ENCODE assay signal across 8 cellular contexts in genomic region chr3:196868297-196868661, GRCh38. TPM values are rescaled to one million over a fixed set of nuclear protein-coding genes. Genes with fewer than 3 reads are reported as not detected.
DNase-seq lines count a peak whose midpoint lies in the region; ATAC-seq and TF ChIP-seq lines count a peak whose summit lies in the region.

No MANE protein-coding gene starts in this region.

- peak overlapping the region; percentile 91 for H3K9ac ChIP-seq in mammary epithelial cell (ENCODE audit: insufficient read depth, low read length)

- DNase-seq in AG20443 (ENCODE audit: low spot score) = peak; percentile 45
- DNase-seq in RKO (ENCODE audit: low spot score) = peak; percentile 61
- DNase-seq in mammary epithelial cell = no peak
- DNase-seq in islet precursor cell = peak; percentile 65
- DNase-seq in stimulated activated CD4-positive, alpha-beta T cell treated with anti-CD3 and anti-CD28 coated beads, Interleukin-4, amount 100 ng/mL, for 24 hours = peak; percentile 15
- no peak for DNase-seq in T1000 (lab: John Stamatoyannopoulos, UW)

- H3K4me2 ChIP-seq in mammary epithelial cell (ENCODE audit: insufficient read depth, low read depth, low read length) = peak overlapping the region; percentile 95

- H4K20me1 ChIP-seq in mammary epithelial cell (ENCODE audit: insufficient read depth, low read length) = no peaks in the 10 kb centered on the region

- ATAC-seq in GM18517 (IDR thresholded peaks at IDR 0.05; ENCODE audit: unreplicated experiment) (peak; percentile 28), HG03025 (IDR thresholded peaks at IDR 0.05; ENCODE audit: low FRiP score, unreplicated experiment) (peak; percentile 18)

- in situ Hi-C loops in mammary epithelial cell (cut with MboI; ENCODE audit: low sequenced_read_pairs in 2 of 2) = no loop called here

- H3K9me3 ChIP-seq in mammary epithelial cell (replicated peaks; ENCODE audit: insufficient read depth, low read length) = no peaks in the 10 kb centered on the region

- dilution Hi-C loops in mammary epithelial cell (cut with HindIII; ENCODE audit: low sequenced_read_pairs) = loop anchor here (5.0 kb wide), 2 partner anchors 46 to 86 kb away; no protein-coding TSS in a partner anchor

- peak overlapping the region; percentile 87 to 99 (median 99) for H3K4me3 ChIP-seq in mammary epithelial cell (replicated peaks in 1 of 3; ENCODE audit: insufficient read depth in 1 of 3, low read depth in 2 of 3, low read length in 3 of 3)

- peaks cover 55% of the 10 kb centered on the region for H3K79me2 ChIP-seq in mammary epithelial cell (ENCODE audit: insufficient read depth, low read length)

- no peaks in the 10 kb centered on the region for H3K36me3 ChIP-seq in mammary epithelial cell (ENCODE audit: insufficient read depth, low read length)

- CTCF ChIA-PET in mammary epithelial cell (lab: Charles Lee; ENCODE audit: low non-redundant PET) = no interaction called here

- peak overlapping the region; percentile 100 for H2AFZ ChIP-seq in mammary epithelial cell (ENCODE audit: low read depth, low read length)

- BruUV-seq in mammary epithelial cell (replicated peaks; lab: Mats Ljungman, UMichigan) = no TSS peak

- 2% methylated on average over 14 of the region's 29 CpGs for WGBS in mammary epithelial cell (ENCODE audit: low coverage, missing lambda C conversion rate)

- no peak for TF ChIP-seq CTCF in mammary epithelial cell (conservative IDR thresholded peaks at IDR 0.05 in 1 of 2, IDR thresholded peaks at IDR 0.05 in 1 of 2; ENCODE audit: extremely low read depth in 1 of 2, insufficient read depth in 1 of 2, low read depth in 1 of 2, low read length in 2 of 2)

- H3K27ac ChIP-seq in mammary epithelial cell (ENCODE audit: insufficient read depth, low read depth, low read length) = peak overlapping the region; percentile 82

- intact Hi-C loops in mammary epithelial cell (cut with micrococcal nuclease) = no loop called here

- H3K4me1 ChIP-seq in mammary epithelial cell (ENCODE audit: insufficient read depth, low read length) = no peaks in the 10 kb centered on the region

- no peaks in the 10 kb centered on the region for H3K27me3 ChIP-seq in mammary epithelial cell (ENCODE audit: insufficient read depth, low read length)

RNA-seq across cellular contexts. Expression of gene SENP5, which starts 0.6 kb away (rescaled TPM):
- total RNA-seq in mammary epithelial cell = 10 to 100 TPM; 30.5 to 39.7 TPM
- polyA plus RNA-seq in mammary epithelial cell = 9.5 TPM
- 36.0 TPM for polyA minus RNA-seq in mammary epithelial cell

Comparison
In these comparisons a context has a peak if more than half of its experiments do, and no peak if none do; other contexts are left out.
1. DNase-seq: peak in AG20443 (single experiment), RKO (single experiment), islet precursor cell (single experiment) and stimulated activated CD4-positive, alpha-beta T cell treated with anti-CD3 and anti-CD28 coated beads, Interleukin-4, amount 100 ng/mL, for 24 hours (single experiment); none in mammary epithelial cell (single experiment) and T1000 (single experiment).